1 cellular context compared by ENCODE assay signal in genomic region chr6:114042267-114043075, GRCh38.
TF ChIP-seq lines count a peak whose summit lies in the region.

No MANE protein-coding gene starts in this region.

TF ChIP-seq in GM23338, 12 proteins besides CTCF, POLR2A, EP300 and RAD21 (continued from another document):
- TF ChIP-seq ZNF462 (CRISPR knock-in tag; IDR thresholded peaks at IDR 0.05): no peak
- no peak for TF ChIP-seq EZH2 (IDR thresholded peaks at IDR 0.05; ENCODE audit: low read depth, unreplicated experiment)
- TF ChIP-seq, protein P1, sequence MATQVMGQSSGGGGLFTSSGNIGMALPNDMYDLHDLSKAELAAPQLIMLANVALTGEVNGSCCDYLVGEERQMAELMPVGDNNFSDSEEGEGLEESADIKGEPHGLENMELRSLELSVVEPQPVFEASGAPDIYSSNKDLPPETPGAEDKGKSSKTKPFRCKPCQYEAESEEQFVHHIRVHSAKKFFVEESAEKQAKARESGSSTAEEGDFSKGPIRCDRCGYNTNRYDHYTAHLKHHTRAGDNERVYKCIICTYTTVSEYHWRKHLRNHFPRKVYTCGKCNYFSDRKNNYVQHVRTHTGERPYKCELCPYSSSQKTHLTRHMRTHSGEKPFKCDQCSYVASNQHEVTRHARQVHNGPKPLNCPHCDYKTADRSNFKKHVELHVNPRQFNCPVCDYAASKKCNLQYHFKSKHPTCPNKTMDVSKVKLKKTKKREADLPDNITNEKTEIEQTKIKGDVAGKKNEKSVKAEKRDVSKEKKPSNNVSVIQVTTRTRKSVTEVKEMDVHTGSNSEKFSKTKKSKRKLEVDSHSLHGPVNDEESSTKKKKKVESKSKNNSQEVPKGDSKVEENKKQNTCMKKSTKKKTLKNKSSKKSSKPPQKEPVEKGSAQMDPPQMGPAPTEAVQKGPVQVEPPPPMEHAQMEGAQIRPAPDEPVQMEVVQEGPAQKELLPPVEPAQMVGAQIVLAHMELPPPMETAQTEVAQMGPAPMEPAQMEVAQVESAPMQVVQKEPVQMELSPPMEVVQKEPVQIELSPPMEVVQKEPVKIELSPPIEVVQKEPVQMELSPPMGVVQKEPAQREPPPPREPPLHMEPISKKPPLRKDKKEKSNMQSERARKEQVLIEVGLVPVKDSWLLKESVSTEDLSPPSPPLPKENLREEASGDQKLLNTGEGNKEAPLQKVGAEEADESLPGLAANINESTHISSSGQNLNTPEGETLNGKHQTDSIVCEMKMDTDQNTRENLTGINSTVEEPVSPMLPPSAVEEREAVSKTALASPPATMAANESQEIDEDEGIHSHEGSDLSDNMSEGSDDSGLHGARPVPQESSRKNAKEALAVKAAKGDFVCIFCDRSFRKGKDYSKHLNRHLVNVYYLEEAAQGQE (IDR thresholded peaks at IDR 0.05; ENCODE audit: unreplicated experiment): no peak
- TF ChIP-seq ZNF114 (CRISPR knock-in tag; IDR thresholded peaks at IDR 0.05): no peak
- no peak for TF ChIP-seq ETS1 (IDR thresholded peaks at IDR 0.05)
- TF ChIP-seq ZNF331 (CRISPR knock-in tag; IDR thresholded peaks at IDR 0.05; ENCODE audit: low read depth): no peak
- TF ChIP-seq NANOG (IDR thresholded peaks at IDR 0.05; ENCODE audit: borderline replicate concordance): no peak
